In genomic region chr19:15091918-15092753, GRCh38 we compare ENCODE assay signal across 8 cellular contexts. TPM values are rescaled to one million over a fixed set of nuclear protein-coding genes. Genes with fewer than 3 reads are reported as not detected.
A peak's percentile ranks its signal among the peaks of the same experiment; 100 is the strongest.
DNase-seq lines count a peak whose midpoint lies in the region; ATAC-seq and TF ChIP-seq lines count a peak whose summit lies in the region.

No MANE protein-coding gene starts in this region.

- no peaks in the 10 kb centered on the region for H3K36me3 ChIP-seq in Peyer's patch
- H3K36me3 ChIP-seq in ascending aorta: no peaks in the 10 kb centered on the region

- H3K27ac ChIP-seq in Peyer's patch: no peak overlapping the region
- no peak overlapping the region for H3K27ac ChIP-seq in ascending aorta

- DNase-seq in DMS79 (lab: John Stamatoyannopoulos, UW) (peak; percentile 36), Kasumi-1 (lab: John Stamatoyannopoulos, UW) (peak; percentile 27 to 62), Peyer's patch (peak in 2 of 3 donors; percentile 25 to 65), ascending aorta (ENCODE audit: low spot score in 2 of 2) (no peak), iris pigment epithelial cell (ENCODE audit: low read depth) (peak; percentile 45)
- peak; percentile 65 for DNase-seq in stimulated activated CD4-positive, alpha-beta T cell treated with anti-CD3 and anti-CD28 coated beads, Interleukin-4, amount 100 ng/mL, for 24 hours

- peak; percentile 41 to 77 (median 53) for TF ChIP-seq CTCF in Peyer's patch (IDR thresholded peaks at IDR 0.05)
- TF ChIP-seq CTCF in ascending aorta (IDR thresholded peaks at IDR 0.05): peak; percentile 30 to 72 (median 58)

- H3K27me3 ChIP-seq in Peyer's patch (no peaks in the 10 kb centered on the region), ascending aorta (no peaks in the 10 kb centered on the region)

- H3K9me3 ChIP-seq in Peyer's patch (no peaks in the 10 kb centered on the region), ascending aorta (no peaks in the 10 kb centered on the region)

- intact Hi-C loops in ascending aorta (cut with DNase I): loop anchor here (1.0 kb wide), 2 partner anchors 58 to 464 kb away; no protein-coding TSS in a partner anchor

- no peak for TF ChIP-seq POLR2A in Peyer's patch (IDR thresholded peaks at IDR 0.05)

- H3K4me3 ChIP-seq in Peyer's patch: no peak overlapping the region
- peak overlapping the region in 1 of 2 donors; percentile 31 for H3K4me3 ChIP-seq in ascending aorta

- peaks cover 0 to 4% (median 0%) of the 10 kb centered on the region in 4 donors for H3K4me1 ChIP-seq in Peyer's patch
- no peaks in the 10 kb centered on the region for H3K4me1 ChIP-seq in ascending aorta

- ATAC-seq in GM18861 (IDR thresholded peaks at IDR 0.05; ENCODE audit: unreplicated experiment) (no peak), HG03521 (IDR thresholded peaks at IDR 0.05; ENCODE audit: unreplicated experiment) (no peak)

RNA-seq across cellular contexts. Expression of gene OR1I1, which starts 10.1 kb away (rescaled TPM):
- not detected for total RNA-seq in Peyer's patch
- total RNA-seq in ascending aorta: not detected

RNA-seq across cellular contexts. Expression of gene SYDE1, which starts 15.1 kb away (rescaled TPM):
- 1 to 10 TPM; 2.3 to 7.4 (median 6.2) TPM for total RNA-seq in Peyer's patch
- 104 TPM for total RNA-seq in ascending aorta

RNA-seq across cellular contexts. Expression of gene CASP14, which starts 42.9 kb away (rescaled TPM):
- not detected for total RNA-seq in Peyer's patch
- total RNA-seq in ascending aorta: not detected

Comparison
In these comparisons a context has a peak if more than half of its experiments do, and no peak if none do; other contexts are left out.
1. DNase-seq: peak in DMS79 (single experiment), Kasumi-1 (2 of 2), Peyer's patch (2 of 3), iris pigment epithelial cell (single experiment) and stimulated activated CD4-positive, alpha-beta T cell treated with anti-CD3 and anti-CD28 coated beads, Interleukin-4, amount 100 ng/mL, for 24 hours (single experiment); none in ascending aorta (0 of 2).
2. RNA of gene SYDE1, which starts 15.1 kb away (total RNA-seq): 104 TPM in ascending aorta (single experiment); 2.3 to 7.4 TPM in Peyer's patch; every median in the first group is over 10 times any median in the second.